In genomic region chr2:78541088-78541450, GRCh38 we compare ENCODE assay signal across 1 cellular context.
TF ChIP-seq lines count a peak whose summit lies in the region.

No MANE protein-coding gene starts in this region.

TF ChIP-seq in HepG2, 621 proteins besides CTCF, POLR2A, EP300 and RAD21 (continued from another document):
- no peak for TF ChIP-seq KLF11 (CRISPR knock-in tag; IDR thresholded peaks at IDR 0.05)
- TF ChIP-seq ZBTB33 (CRISPR knock-in tag; IDR thresholded peaks at IDR 0.05), result no peak
- TF ChIP-seq SMAD3 (CRISPR knock-in tag; IDR thresholded peaks at IDR 0.05), result no peak
- TF ChIP-seq ZNF558 (CRISPR knock-in tag; IDR thresholded peaks at IDR 0.05; ENCODE audit: borderline replicate concordance), result no peak
- TF ChIP-seq TRIM22 (IDR thresholded peaks at IDR 0.05), result no peak
- TF ChIP-seq YY1 (IDR thresholded peaks at IDR 0.05; ENCODE audit: insufficient read depth, insufficient replicate concordance, low read depth, low read length), result peak; percentile 86
- no peak for TF ChIP-seq ISX (CRISPR knock-in tag; conservative IDR thresholded peaks at IDR 0.05)
- no peak for TF ChIP-seq ZNF318 (CRISPR knock-in tag; IDR thresholded peaks at IDR 0.05)
- no peak for TF ChIP-seq ZNF598 (CRISPR knock-in tag; IDR thresholded peaks at IDR 0.05; ENCODE audit: borderline replicate concordance)
- TF ChIP-seq ZNF773 (CRISPR knock-in tag; IDR thresholded peaks at IDR 0.05; ENCODE audit: borderline replicate concordance), result no peak
- TF ChIP-seq HBP1 (CRISPR knock-in tag; IDR thresholded peaks at IDR 0.05; ENCODE audit: low read depth), result no peak
- TF ChIP-seq ZBTB21 (CRISPR knock-in tag; IDR thresholded peaks at IDR 0.05), result no peak
- TF ChIP-seq ZNF605 (CRISPR knock-in tag; IDR thresholded peaks at IDR 0.05), result no peak
- TF ChIP-seq ZBTB26 (CRISPR knock-in tag; IDR thresholded peaks at IDR 0.05; ENCODE audit: borderline replicate concordance), result no peak
- TF ChIP-seq ZNF572 (CRISPR knock-in tag; IDR thresholded peaks at IDR 0.05), result no peak
- no peak for TF ChIP-seq MAFK (conservative IDR thresholded peaks at IDR 0.05 in 1 of 2, IDR thresholded peaks at IDR 0.05 in 1 of 2; ENCODE audit: low read length in 2 of 2)
- no peak for TF ChIP-seq ZNF841 (CRISPR knock-in tag; IDR thresholded peaks at IDR 0.05; ENCODE audit: borderline replicate concordance)
- TF ChIP-seq ZFY (CRISPR knock-in tag; IDR thresholded peaks at IDR 0.05), result no peak
- TF ChIP-seq ZHX2 (IDR thresholded peaks at IDR 0.05; ENCODE audit: low read depth), result no peak
- no peak for TF ChIP-seq ZHX2 (CRISPR knock-in tag; IDR thresholded peaks at IDR 0.05; ENCODE audit: borderline replicate concordance)
